In genomic region chr1:159867322-159868064, GRCh38 we compare ENCODE assay signal across 9 cellular contexts. TPM values are rescaled to one million over a fixed set of nuclear protein-coding genes. Genes with fewer than 3 reads are reported as not detected.
DNase-seq lines count a peak whose midpoint lies in the region; ATAC-seq and TF ChIP-seq lines count a peak whose summit lies in the region.
"Had no signal": no experiment of that assay in that cellular context is flagged by ENCODE, and none has a peak within 500 bp of the region (broad histone marks: within the 10 kb centered on the region; RNA-seq: fewer than 3 reads in every experiment).

No MANE protein-coding gene starts in this region.

- H3K27me3 Mint-ChIP-seq in activated CD8-positive, alpha-beta memory T cell treated with anti-CD3 and anti-CD28 coated beads, Interleukin-2, amount 10 ng/mL, durations not matched to agents 7 days and 5 days: peaks cover 3% of the 10 kb centered on the region

- no peaks in the 10 kb centered on the region for H3K36me3 ChIP-seq in heart left ventricle

- peaks cover 0 to 6% (median 0%) of the 10 kb centered on the region in 9 donors for H3K27me3 ChIP-seq in heart left ventricle

- ATAC-seq in heart left ventricle (peak; percentile 38 to 90 (median 77)), sciatic nerve (peak; percentile 80)
- ATAC-seq in activated CD8-positive, alpha-beta memory T cell treated with anti-CD3 and anti-CD28 coated beads, Interleukin-2, amount 10 ng/mL, durations not matched to agents 7 days and 5 days: no peak

- no peak for TF ChIP-seq POLR2A in heart left ventricle (IDR thresholded peaks at IDR 0.05)

- H3K4me1 Mint-ChIP-seq in activated CD8-positive, alpha-beta memory T cell treated with anti-CD3 and anti-CD28 coated beads, Interleukin-2, amount 10 ng/mL, durations not matched to agents 7 days and 5 days: peaks cover 22% of the 10 kb centered on the region

- no peak overlapping the region for H3K27ac Mint-ChIP-seq in activated CD8-positive, alpha-beta memory T cell treated with anti-CD3 and anti-CD28 coated beads, Interleukin-2, amount 10 ng/mL, durations not matched to agents 7 days and 5 days

- CTCF ChIA-PET in activated CD8-positive, alpha-beta memory T cell treated with anti-CD3 and anti-CD28 coated beads, Interleukin-2, amount 10 ng/mL, durations not matched to agents 7 days and 5 days (lab: Charles Lee): interaction anchor here (1.6 kb wide), 1 partner anchor 12 kb away, joined by 5 read pairs; no protein-coding TSS in a partner anchor

- TF ChIP-seq CTCF in heart left ventricle (IDR thresholded peaks at IDR 0.05) (no peak), GM10266 (IDR thresholded peaks at IDR 0.05; ENCODE audit: control insufficient read depth, insufficient read depth, low read depth, missing control alignments) (no peak)

- H3K4me1 ChIP-seq in heart left ventricle: peaks cover 0 to 18% (median 11%) of the 10 kb centered on the region in 12 donors

- H3K4me3 Mint-ChIP-seq in activated CD8-positive, alpha-beta memory T cell treated with anti-CD3 and anti-CD28 coated beads, Interleukin-2, amount 10 ng/mL, durations not matched to agents 7 days and 5 days: no peak overlapping the region

- no peaks in the 10 kb centered on the region for H3K9me3 Mint-ChIP-seq in activated CD8-positive, alpha-beta memory T cell treated with anti-CD3 and anti-CD28 coated beads, Interleukin-2, amount 10 ng/mL, durations not matched to agents 7 days and 5 days (ENCODE audit: low read depth)

- H3K36me3 Mint-ChIP-seq in activated CD8-positive, alpha-beta memory T cell treated with anti-CD3 and anti-CD28 coated beads, Interleukin-2, amount 10 ng/mL, durations not matched to agents 7 days and 5 days: no peaks in the 10 kb centered on the region

- WGBS in heart left ventricle, 4 donors: 20 to 24% (median 22%) methylated on average over 13 of the region's 13 CpGs

- no peak overlapping the region for H3K27ac ChIP-seq in heart left ventricle
- H3K27ac ChIP-seq: PC-9 had no signal

- H3K4me3 ChIP-seq in heart left ventricle: peak overlapping the region in 1 of 12 donors; percentile 9
- H3K4me3 ChIP-seq: PC-9 had no signal

- peak; percentile 33 for DNase-seq in LoVo (ENCODE audit: low spot score)
- peak; percentile 88 for DNase-seq in NCI-H82 (lab: John Stamatoyannopoulos, UW)
- peak in 1 of 5 donors; percentile 50 for DNase-seq in heart left ventricle
- no peak for DNase-seq in sciatic nerve (ENCODE audit: low spot score)
- DNase-seq in COLO829 (ENCODE audit: low spot score): no peak
- no peak for DNase-seq in stimulated activated CD8-positive, alpha-beta memory T cell treated with anti-CD3 and anti-CD28 coated beads, Interleukin-4, amount 100 ng/mL, for 48 hours
- no peak for DNase-seq in GM10266 (ENCODE audit: extremely low spot score)
- no peak for DNase-seq in activated CD8-positive, alpha-beta memory T cell treated with anti-CD3 and anti-CD28 coated beads, Interleukin-2, amount 10 ng/mL, durations not matched to agents 7 days and 5 days

- intact Hi-C loops in heart left ventricle (cut with DNase I): no loop called here
- intact Hi-C loops in sciatic nerve (cut with DNase I): no loop called here

- H3K9me3 ChIP-seq in heart left ventricle: no peaks in the 10 kb centered on the region

RNA-seq across cellular contexts. Expression of gene VSIG8, which starts 5.0 kb away (rescaled TPM):
- not detected for total RNA-seq in heart left ventricle
- polyA plus RNA-seq in heart left ventricle: under 1 TPM in 1 of 2 donors, not detected in 1; 0.27 TPM
- total RNA-seq in sciatic nerve: not detected
- total RNA-seq in activated CD8-positive, alpha-beta memory T cell treated with anti-CD3 and anti-CD28 coated beads, Interleukin-2, amount 10 ng/mL, durations not matched to agents 7 days and 5 days: not detected
- total RNA-seq: PC-9 had no signal

RNA-seq across cellular contexts. Expression of gene CFAP45, which starts 32.5 kb away (rescaled TPM):
- total RNA-seq in heart left ventricle (1 to 10 TPM in 1 of 9 donors, under 1 TPM in 6, not detected in 2; 0.31 to 1.8 (median 0.62) TPM), sciatic nerve (1.6 TPM)
- polyA plus RNA-seq in heart left ventricle: 1 to 10 TPM in 1 of 2 donors, under 1 TPM in 1; 0.29 to 1.3 TPM
- total RNA-seq in activated CD8-positive, alpha-beta memory T cell treated with anti-CD3 and anti-CD28 coated beads, Interleukin-2, amount 10 ng/mL, durations not matched to agents 7 days and 5 days: 1 to 10 TPM; 1.3 to 1.6 TPM

RNA-seq across cellular contexts. Expression of gene SLAMF8, which starts 40.8 kb away (rescaled TPM):
- 10 to 100 TPM in 1 of 9 donors, 1 to 10 TPM in 7, under 1 TPM in 1; 0.79 to 44.9 (median 1.8) TPM for total RNA-seq in heart left ventricle
- 1 to 10 TPM in 1 of 2 donors, under 1 TPM in 1; 0.50 to 1.5 TPM for polyA plus RNA-seq in heart left ventricle
- 3.3 TPM for total RNA-seq in sciatic nerve
- total RNA-seq in activated CD8-positive, alpha-beta memory T cell treated with anti-CD3 and anti-CD28 coated beads, Interleukin-2, amount 10 ng/mL, durations not matched to agents 7 days and 5 days: 1 to 10 TPM in 1 of 2 experiments, under 1 TPM in 1; 0.70 to 1.5 TPM
- total RNA-seq: PC-9 had no signal

RNA-seq across cellular contexts. Expression of gene TAGLN2, which starts 57.8 kb away (rescaled TPM):
- total RNA-seq in heart left ventricle (100 to 1,000 TPM in 5 of 9 donors, 10 to 100 TPM in 4; 84.3 to 246 (median 131) TPM), sciatic nerve (184 TPM)
- polyA plus RNA-seq in heart left ventricle: 100 to 1,000 TPM; 113 to 226 TPM
- total RNA-seq in activated CD8-positive, alpha-beta memory T cell treated with anti-CD3 and anti-CD28 coated beads, Interleukin-2, amount 10 ng/mL, durations not matched to agents 7 days and 5 days: 100 to 1,000 TPM; 479 to 513 TPM

Comparison
In these comparisons a context has a peak if more than half of its experiments do, and no peak if none do; other contexts are left out.
1. DNase-seq: peak in LoVo (single experiment) and NCI-H82 (single experiment); none in sciatic nerve (single experiment), COLO829 (single experiment), stimulated activated CD8-positive, alpha-beta memory T cell treated with anti-CD3 and anti-CD28 coated beads, Interleukin-4, amount 100 ng/mL, for 48 hours (single experiment), GM10266 (single experiment) and activated CD8-positive, alpha-beta memory T cell treated with anti-CD3 and anti-CD28 coated beads, Interleukin-2, amount 10 ng/mL, durations not matched to agents 7 days and 5 days (single experiment).